ENCODE assay signal across 14 cellular contexts in genomic region chr6:3165631-3166534, GRCh38. TPM values are rescaled to one million over a fixed set of nuclear protein-coding genes. Genes with fewer than 3 reads are reported as not detected.
A peak's percentile ranks its signal among the peaks of the same experiment; 100 is the strongest.
DNase-seq lines count a peak whose midpoint lies in the region; ATAC-seq, FAIRE-seq and TF ChIP-seq lines count a peak whose summit lies in the region.
"Had no signal": no experiment of that assay in that cellular context is flagged by ENCODE, and none has a peak within 500 bp of the region (broad histone marks: within the 10 kb centered on the region; RNA-seq: fewer than 3 reads in every experiment).

No MANE protein-coding gene starts in this region.

- peak overlapping the region; percentile 13 for H3K27ac ChIP-seq in CD8-positive, alpha-beta memory T cell (ENCODE audit: low read depth, low read length)
- H3K27ac ChIP-seq in HUES6 (ENCODE audit: low read depth, low read length) (peak overlapping the region; percentile 98), astrocyte (ENCODE audit: low read depth, low read length) (peak overlapping the region; percentile 63)
- H3K27ac ChIP-seq: neutrophil had no signal

- no peak for DNase-seq in CD8-positive, alpha-beta memory T cell
- DNase-seq in astrocyte (ENCODE audit: low read depth) (peak; percentile 80), omental fat pad (ENCODE audit: low spot score) (no peak)
- DNase-seq in T-helper 2 cell treated with Interferon-gamma antibody and Interleukin-4, amounts not matched to agents 5 μg/mL and 100 μg/mL, for 36 hours (ENCODE audit: low spot score): no peak
- no peak for DNase-seq in activated effector memory CD4-positive, alpha-beta T cell treated with Interleukin-2 at 50 U/mL for 16 hours
- DNase-seq: CD8-positive, alpha-beta T cell; NCI-H1930; stimulated activated naive B cell treated with anti-CD40 and anti-IgM and Interleukin-4, amounts not matched to agents 10 μg/mL and 1 μg/mL and 100 μg/mL, for 72 hours had no signal

- no peaks in the 10 kb centered on the region for H4K20me1 ChIP-seq in astrocyte (ENCODE audit: insufficient read depth, low read length)

- peak overlapping the region; percentile 70 for H3K4me2 ChIP-seq in astrocyte (ENCODE audit: low read length)

- no peak overlapping the region for H2AFZ ChIP-seq in astrocyte (ENCODE audit: low read depth, low read length)

- no peak overlapping the region for H3K27ac Mint-ChIP-seq in CD8-positive, alpha-beta memory T cell
- H3K27ac Mint-ChIP-seq in astrocyte (ENCODE audit: unreplicated experiment): peak overlapping the region; percentile 64
- no peak overlapping the region for H3K27ac Mint-ChIP-seq in T-helper 2 cell treated with Interferon-gamma antibody and Interleukin-4, amounts not matched to agents 5 μg/mL and 100 μg/mL, for 36 hours
- H3K27ac Mint-ChIP-seq: CD8-positive, alpha-beta T cell; stimulated activated naive B cell treated with anti-CD40 and anti-IgM and Interleukin-4, amounts not matched to agents 10 μg/mL and 1 μg/mL and 100 μg/mL, for 72 hours had no signal

- H3K9me3 ChIP-seq in CD8-positive, alpha-beta memory T cell (ENCODE audit: low read length): no peaks in the 10 kb centered on the region
- H3K9me3 ChIP-seq in HUES6 (ENCODE audit: control insufficient read depth, insufficient read depth, low read depth, low read length): no peaks in the 10 kb centered on the region
- H3K9me3 ChIP-seq in astrocyte (ENCODE audit: insufficient read depth, low read depth, low read length): no peaks in the 10 kb centered on the region
- no peaks in the 10 kb centered on the region for H3K9me3 ChIP-seq in iPS-15b (ENCODE audit: control insufficient read depth, insufficient read depth, low read length)
- H3K9me3 ChIP-seq: neutrophil had no signal

- no peak for FAIRE-seq in astrocyte (lab: Jason Lieb, UNC)
- FAIRE-seq: GM12878 had no signal

- H3K36me3 Mint-ChIP-seq in CD8-positive, alpha-beta memory T cell: no peaks in the 10 kb centered on the region
- no peaks in the 10 kb centered on the region for H3K36me3 Mint-ChIP-seq in astrocyte (ENCODE audit: low read depth, unreplicated experiment)
- peaks cover 2% of the 10 kb centered on the region for H3K36me3 Mint-ChIP-seq in T-helper 2 cell treated with Interferon-gamma antibody and Interleukin-4, amounts not matched to agents 5 μg/mL and 100 μg/mL, for 36 hours (ENCODE audit: low read depth)
- H3K36me3 Mint-ChIP-seq: CD8-positive, alpha-beta T cell; stimulated activated naive B cell treated with anti-CD40 and anti-IgM and Interleukin-4, amounts not matched to agents 10 μg/mL and 1 μg/mL and 100 μg/mL, for 72 hours had no signal

- no peaks in the 10 kb centered on the region for H3K9me3 Mint-ChIP-seq in CD8-positive, alpha-beta memory T cell
- H3K9me3 Mint-ChIP-seq in astrocyte (ENCODE audit: unreplicated experiment): no peaks in the 10 kb centered on the region
- H3K9me3 Mint-ChIP-seq in T-helper 2 cell treated with Interferon-gamma antibody and Interleukin-4, amounts not matched to agents 5 μg/mL and 100 μg/mL, for 36 hours: no peaks in the 10 kb centered on the region
- H3K9me3 Mint-ChIP-seq: CD8-positive, alpha-beta T cell; stimulated activated naive B cell treated with anti-CD40 and anti-IgM and Interleukin-4, amounts not matched to agents 10 μg/mL and 1 μg/mL and 100 μg/mL, for 72 hours had no signal

- H3K4me3 Mint-ChIP-seq in CD8-positive, alpha-beta memory T cell: peak overlapping the region in 1 of 7 donors; percentile 5
- peak overlapping the region; percentile 60 for H3K4me3 Mint-ChIP-seq in astrocyte (ENCODE audit: unreplicated experiment)
- no peak overlapping the region for H3K4me3 Mint-ChIP-seq in T-helper 2 cell treated with Interferon-gamma antibody and Interleukin-4, amounts not matched to agents 5 μg/mL and 100 μg/mL, for 36 hours
- H3K4me3 Mint-ChIP-seq: CD8-positive, alpha-beta T cell; stimulated activated naive B cell treated with anti-CD40 and anti-IgM and Interleukin-4, amounts not matched to agents 10 μg/mL and 1 μg/mL and 100 μg/mL, for 72 hours had no signal

- H3K9ac ChIP-seq in HUES6 (ENCODE audit: low read length) (peak overlapping the region; percentile 88), astrocyte (ENCODE audit: low read length) (peak overlapping the region; percentile 23), iPS-15b (ENCODE audit: low read depth, low read length) (peak overlapping the region; percentile 19)

- H3K4me3 ChIP-seq in CD8-positive, alpha-beta memory T cell (ENCODE audit: low read length): no peak overlapping the region
- H3K4me3 ChIP-seq in HUES6 (ENCODE audit: low read depth, low read length) (peak overlapping the region; percentile 45), astrocyte (ENCODE audit: insufficient read depth, low read depth, low read length) (no peak overlapping the region), iPS-15b (ENCODE audit: low read depth, low read length) (peak overlapping the region; percentile 9)
- H3K4me3 ChIP-seq: GM12878 had no signal

- no peaks in the 10 kb centered on the region for H3K27me3 Mint-ChIP-seq in CD8-positive, alpha-beta memory T cell
- H3K27me3 Mint-ChIP-seq in astrocyte (ENCODE audit: low read depth, unreplicated experiment): no peaks in the 10 kb centered on the region
- peaks cover 49% of the 10 kb centered on the region for H3K27me3 Mint-ChIP-seq in T-helper 2 cell treated with Interferon-gamma antibody and Interleukin-4, amounts not matched to agents 5 μg/mL and 100 μg/mL, for 36 hours (ENCODE audit: low read depth)

- no peak for TF ChIP-seq CTCF in astrocyte (IDR thresholded peaks at IDR 0.05; ENCODE audit: insufficient read depth, low read depth, low read length)
- TF ChIP-seq CTCF in omental fat pad (IDR thresholded peaks at IDR 0.05): no peak

- ATAC-seq in HG03025 (IDR thresholded peaks at IDR 0.05; ENCODE audit: low FRiP score, unreplicated experiment): no peak
- no peak for ATAC-seq in omental fat pad (ENCODE audit: low FRiP score)
- ATAC-seq: CD8-positive, alpha-beta T cell; GM12878; Right ventricle myocardium inferior; stimulated activated naive B cell treated with anti-CD40 and anti-IgM and Interleukin-4, amounts not matched to agents 10 μg/mL and 1 μg/mL and 100 μg/mL, for 72 hours had no signal

- no peaks in the 10 kb centered on the region for H3K27me3 ChIP-seq in CD8-positive, alpha-beta memory T cell (ENCODE audit: insufficient read depth, low read length, poor library complexity, severe bottlenecking)
- H3K27me3 ChIP-seq in HUES6 (ENCODE audit: control insufficient read depth, insufficient read depth, low read length) (no peaks in the 10 kb centered on the region), astrocyte (ENCODE audit: insufficient read depth, low read length) (no peaks in the 10 kb centered on the region), iPS-15b (ENCODE audit: control insufficient read depth, insufficient read depth, low read length) (no peaks in the 10 kb centered on the region)

- CTCF ChIA-PET in CD8-positive, alpha-beta memory T cell (lab: Charles Lee): interaction anchor here (0.6 to 1.2 kb wide), 2 partner anchors 9 to 84 kb away, joined by 3 to 4 read pairs; partner anchors contain the start of gene TUBB2A

- peaks cover 12% of the 10 kb centered on the region for H3K4me1 ChIP-seq in CD8-positive, alpha-beta memory T cell (ENCODE audit: insufficient read depth, low read length)
- peaks cover 49% of the 10 kb centered on the region for H3K4me1 ChIP-seq in HUES6 (ENCODE audit: control insufficient read depth, insufficient read depth, low read length)
- H3K4me1 ChIP-seq in astrocyte (ENCODE audit: insufficient read depth, low read length): peaks cover 19% of the 10 kb centered on the region
- H3K4me1 ChIP-seq in iPS-15b (ENCODE audit: control insufficient read depth, insufficient read depth, low read length): peaks cover 25% of the 10 kb centered on the region

- H3K36me3 ChIP-seq in CD8-positive, alpha-beta memory T cell (ENCODE audit: insufficient read depth, low read length): no peaks in the 10 kb centered on the region
- no peaks in the 10 kb centered on the region; the same call in 1 of the 2 replicates for H3K36me3 ChIP-seq in HUES6 (ENCODE audit: control insufficient read depth, insufficient read depth, low read length)
- H3K36me3 ChIP-seq in astrocyte (ENCODE audit: insufficient read depth, low read length): no peaks in the 10 kb centered on the region
- no peaks in the 10 kb centered on the region for H3K36me3 ChIP-seq in iPS-15b (ENCODE audit: control insufficient read depth, insufficient read depth, low read length)
- H3K36me3 ChIP-seq: neutrophil had no signal

- H3K79me2 ChIP-seq in astrocyte (ENCODE audit: insufficient read depth, low read length): no peaks in the 10 kb centered on the region

- peaks cover 17 to 24% (median 21%) of the 10 kb centered on the region in 3 donors for H3K4me1 Mint-ChIP-seq in CD8-positive, alpha-beta memory T cell
- H3K4me1 Mint-ChIP-seq in astrocyte (ENCODE audit: low read depth, unreplicated experiment): peaks cover 45% of the 10 kb centered on the region
- peaks cover 7% of the 10 kb centered on the region for H3K4me1 Mint-ChIP-seq in T-helper 2 cell treated with Interferon-gamma antibody and Interleukin-4, amounts not matched to agents 5 μg/mL and 100 μg/mL, for 36 hours (ENCODE audit: low read depth)

- POLR2A ChIA-PET in CD8-positive, alpha-beta memory T cell (lab: Charles Lee): interaction anchor here (0.9 kb wide), 1 partner anchor 8 kb away, joined by 5 read pairs; the partner anchor contains the start of gene TUBB2A

RNA-seq across cellular contexts. Expression of gene TUBB2A, which starts 8.5 kb away (rescaled TPM):
- total RNA-seq in CD8-positive, alpha-beta memory T cell: 1 to 10 TPM; 3.5 to 3.9 TPM
- polyA plus RNA-seq in CD8-positive, alpha-beta memory T cell: 7.3 TPM
- total RNA-seq in astrocyte: 390 and 401 TPM in 2 replicates
- total RNA-seq in omental fat pad: 100 to 1,000 TPM in 2 of 4 donors, 10 to 100 TPM in 2; 62.4 to 134 (median 97.8) TPM

RNA-seq across cellular contexts. Expression of gene BPHL, which starts 47.4 kb away (rescaled TPM):
- 10 to 100 TPM; 10.5 to 10.7 TPM for total RNA-seq in CD8-positive, alpha-beta memory T cell
- polyA plus RNA-seq in CD8-positive, alpha-beta memory T cell: 6.5 TPM
- total RNA-seq in astrocyte: 22.7 and 23.1 TPM in 2 replicates
- 10 to 100 TPM; 13.5 to 41.5 (median 20.9) TPM for total RNA-seq in omental fat pad

Comparison
In these comparisons a context has a peak if more than half of its experiments do, and no peak if none do; other contexts are left out.
1. H3K27ac ChIP-seq: peak in every context shown above with its lines; median percentile 98 in HUES6; 63 in astrocyte; 13 in CD8-positive, alpha-beta memory T cell.
2. H3K4me3 ChIP-seq: peak in HUES6 (single experiment) and iPS-15b (single experiment); none in CD8-positive, alpha-beta memory T cell (single experiment) and astrocyte (single experiment).
3. H3K9ac ChIP-seq: peak in every context shown above with its lines; median percentile 88 in HUES6; 23 in astrocyte; 19 in iPS-15b.
4. RNA of gene TUBB2A, which starts 8.5 kb away (total RNA-seq): 390 to 401 TPM in astrocyte and 62.4 to 134 TPM in omental fat pad; 3.5 to 3.9 TPM in CD8-positive, alpha-beta memory T cell; every median in the first group is over 10 times any median in the second.